8 cellular contexts compared by ENCODE assay signal in the genomic region with DNA sequence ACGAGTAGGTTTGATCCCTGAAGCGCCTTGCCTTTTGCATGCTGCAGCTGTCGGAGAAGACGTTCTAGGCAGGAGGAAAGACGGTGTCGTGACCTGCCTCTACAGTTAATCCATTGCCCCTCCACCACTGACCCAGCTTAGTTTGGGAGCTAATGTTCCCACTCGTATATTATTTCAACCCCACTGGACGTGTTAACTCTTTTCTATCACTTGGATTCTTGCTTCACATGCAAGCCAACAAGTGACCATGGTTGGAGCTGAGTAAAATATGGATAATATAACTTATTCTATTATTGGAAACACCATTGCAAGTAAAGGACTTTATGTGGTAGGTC. TPM values are rescaled to one million over a fixed set of nuclear protein-coding genes. Genes with fewer than 3 reads are reported as not detected.
DNase-seq lines count a peak whose midpoint lies in the region; ATAC-seq and TF ChIP-seq lines count a peak whose summit lies in the region.

No MANE protein-coding gene starts in this region.

- POLR2A ChIA-PET in HCT116 (lab: Charles Lee): interaction anchor here (1.9 kb wide), 1 partner anchor 14 kb away, joined by 5 read pairs; a partner anchor contains a TSS
- POLR2A ChIA-PET in activated CD8-positive, alpha-beta T cell treated with anti-CD3 and anti-CD28 coated beads, Interleukin-2, amount 10 ng/mL, durations not matched to agents 7 days and 5 days (lab: Charles Lee): interaction anchor here (0.7 to 1.2 kb wide), 3 partner anchors 10 to 20 kb away, joined by 3 read pairs; no protein-coding TSS in a partner anchor

- CTCF ChIA-PET in HCT116 (lab: Charles Lee): interaction anchor here (0.7 to 2.4 kb wide), 3 partner anchors 46 to 153 kb away, joined by 3 to 10 read pairs (median 3); no protein-coding TSS in a partner anchor
- CTCF ChIA-PET in activated CD8-positive, alpha-beta T cell treated with anti-CD3 and anti-CD28 coated beads, Interleukin-2, amount 10 ng/mL, durations not matched to agents 7 days and 5 days (lab: Charles Lee): interaction anchor here (0.8 to 3.0 kb wide), 9 partner anchors 10 to 153 kb away, joined by 3 to 15 read pairs (median 4); no protein-coding TSS in a partner anchor

- peak overlapping the region; percentile 97 for H3K4me3 Mint-ChIP-seq in activated CD8-positive, alpha-beta T cell treated with anti-CD3 and anti-CD28 coated beads, Interleukin-2, amount 10 ng/mL, durations not matched to agents 7 days and 5 days
- peak overlapping the region; percentile 91 for H3K4me3 Mint-ChIP-seq in stimulated activated effector memory CD8-positive, alpha-beta T cell treated with anti-CD3 and anti-CD28 coated beads, Interleukin-12 subunit alpha, Interleukin-12 subunit beta, amount 100 ng/mL, for 72 hours

- H3K79me2 ChIP-seq in HCT116 (ENCODE audit: insufficient read depth, low read length): peaks cover 29% of the 10 kb centered on the region; the same call in 1 of the 2 replicates

- ATAC-seq in HCT116 (no peak), HG03442 (IDR thresholded peaks at IDR 0.05; ENCODE audit: unreplicated experiment) (no peak)
- ATAC-seq in activated CD8-positive, alpha-beta T cell treated with anti-CD3 and anti-CD28 coated beads, Interleukin-2, amount 10 ng/mL, durations not matched to agents 7 days and 5 days: no peak
- ATAC-seq in stimulated activated effector memory CD8-positive, alpha-beta T cell treated with anti-CD3 and anti-CD28 coated beads, Interleukin-12 subunit alpha, Interleukin-12 subunit beta, amount 100 ng/mL, for 72 hours: no peak

- H3K9me3 Mint-ChIP-seq in activated CD8-positive, alpha-beta T cell treated with anti-CD3 and anti-CD28 coated beads, Interleukin-2, amount 10 ng/mL, durations not matched to agents 7 days and 5 days (ENCODE audit: insufficient read depth): no peaks in the 10 kb centered on the region
- H3K9me3 Mint-ChIP-seq in stimulated activated effector memory CD8-positive, alpha-beta T cell treated with anti-CD3 and anti-CD28 coated beads, Interleukin-12 subunit alpha, Interleukin-12 subunit beta, amount 100 ng/mL, for 72 hours: no peaks in the 10 kb centered on the region

- no peak for TF ChIP-seq RAD21 in HCT116 (IDR thresholded peaks at IDR 0.05; ENCODE audit: low read depth)

- peaks cover 5 to 31% of the 10 kb centered on the region in 2 experiments; a peak in 2 of 4 replicates for H3K4me1 ChIP-seq in HCT116 (ENCODE audit: control insufficient read depth in 1 of 2, insufficient read depth in 2 of 2, low read length in 2 of 2)

- RAD21 ChIA-PET in HCT116 (lab: Charles Lee; ENCODE audit: low non-redundant PET in 1 of 2, low total read pairs in 2 of 2, uncharacterized antibody in 2 of 2, unreplicated experiment in 2 of 2): no interaction called here

- H3K36me3 ChIP-seq in HCT116 (ENCODE audit: control insufficient read depth in 1 of 2, insufficient read depth in 2 of 2, low read length in 2 of 2): no peaks in the 10 kb centered on the region

- peak overlapping the region; percentile 66 for H3K27ac ChIP-seq in HCT116 (ENCODE audit: low read depth, low read length)

- H3K27me3 ChIP-seq in HCT116 (ENCODE audit: insufficient read depth, low read length): no peaks in the 10 kb centered on the region

- H3K9ac ChIP-seq in HCT116 (ENCODE audit: low read length): peak overlapping the region; percentile 79

- H3K36me3 Mint-ChIP-seq in activated CD8-positive, alpha-beta T cell treated with anti-CD3 and anti-CD28 coated beads, Interleukin-2, amount 10 ng/mL, durations not matched to agents 7 days and 5 days (ENCODE audit: low read depth): peaks cover 22% of the 10 kb centered on the region
- peaks cover under 1% of the 10 kb centered on the region for H3K36me3 Mint-ChIP-seq in stimulated activated effector memory CD8-positive, alpha-beta T cell treated with anti-CD3 and anti-CD28 coated beads, Interleukin-12 subunit alpha, Interleukin-12 subunit beta, amount 100 ng/mL, for 72 hours

- BruUV-seq in HCT116 (replicated peaks; lab: Mats Ljungman, UMichigan): no TSS peak

- TF ChIP-seq POLR2A in HCT116 (IDR thresholded peaks at IDR 0.05; ENCODE audit: borderline replicate concordance, extremely low read depth, insufficient read depth, insufficient read length): no peak

- H3K9me2 ChIP-seq in HCT116 (ENCODE audit: insufficient read depth): no peaks in the 10 kb centered on the region

- H2AFZ ChIP-seq in HCT116 (ENCODE audit: low read depth, low read length, poor library complexity, severe bottlenecking): peak overlapping the region; percentile 85

- peak overlapping the region; percentile 89 for H3K4me2 ChIP-seq in HCT116 (ENCODE audit: low read length)

- no peaks in the 10 kb centered on the region for H3K9me3 ChIP-seq in HCT116 (ENCODE audit: control insufficient read depth in 1 of 2, insufficient read depth in 1 of 2, low read depth in 1 of 2, low read length in 2 of 2)

- no peak for TF ChIP-seq CTCF in HCT116 (IDR thresholded peaks at IDR 0.05 in 2 of 3, conservative IDR thresholded peaks at IDR 0.05 in 1 of 3; ENCODE audit: borderline replicate concordance in 1 of 3, insufficient read depth in 1 of 3, low read depth in 2 of 3, low read length in 2 of 3)

- H3K27me3 Mint-ChIP-seq in activated CD8-positive, alpha-beta T cell treated with anti-CD3 and anti-CD28 coated beads, Interleukin-2, amount 10 ng/mL, durations not matched to agents 7 days and 5 days (ENCODE audit: low read depth): peaks cover 3% of the 10 kb centered on the region

- H3K4me1 Mint-ChIP-seq in activated CD8-positive, alpha-beta T cell treated with anti-CD3 and anti-CD28 coated beads, Interleukin-2, amount 10 ng/mL, durations not matched to agents 7 days and 5 days (ENCODE audit: low read depth): peaks cover 52% of the 10 kb centered on the region
- H3K4me1 Mint-ChIP-seq in stimulated activated effector memory CD8-positive, alpha-beta T cell treated with anti-CD3 and anti-CD28 coated beads, Interleukin-12 subunit alpha, Interleukin-12 subunit beta, amount 100 ng/mL, for 72 hours: peaks cover 44% of the 10 kb centered on the region

- H4K20me1 ChIP-seq in HCT116 (ENCODE audit: insufficient read depth): no peaks in the 10 kb centered on the region

- H3K4me3 ChIP-seq in HCT116 (replicated peaks in 1 of 2; ENCODE audit: low read depth in 1 of 2, low read length in 2 of 2) (peak overlapping the region; percentile 85 to 91), iPS-11a (ENCODE audit: low read depth, low read length) (peak overlapping the region; percentile 89)

- H3K27ac Mint-ChIP-seq in activated CD8-positive, alpha-beta T cell treated with anti-CD3 and anti-CD28 coated beads, Interleukin-2, amount 10 ng/mL, durations not matched to agents 7 days and 5 days: peak overlapping the region; percentile 99
- peak overlapping the region; percentile 93 for H3K27ac Mint-ChIP-seq in stimulated activated effector memory CD8-positive, alpha-beta T cell treated with anti-CD3 and anti-CD28 coated beads, Interleukin-12 subunit alpha, Interleukin-12 subunit beta, amount 100 ng/mL, for 72 hours

- DNase-seq in HCT116 (ENCODE audit: low read depth, low spot score): no peak
- no peak for DNase-seq in activated CD8-positive, alpha-beta T cell treated with anti-CD3 and anti-CD28 coated beads, Interleukin-2, amount 10 ng/mL, durations not matched to agents 7 days and 5 days
- no peak for DNase-seq in stimulated activated effector memory CD8-positive, alpha-beta T cell treated with anti-CD3 and anti-CD28 coated beads, Interleukin-12 subunit alpha, Interleukin-12 subunit beta, amount 100 ng/mL, for 72 hours (ENCODE audit: low spot score in 2 of 2)
- DNase-seq in NCI-H2171 treated with DMSO at 0.1 percent for 48 hours (lab: John Stamatoyannopoulos, UW): no peak
- DNase-seq in activated gamma-delta T cell (lab: John Stamatoyannopoulos, UW): no peak
- DNase-seq in activated CD4-positive, CD25-positive, alpha-beta regulatory T cell (lab: John Stamatoyannopoulos, UW): no peak

- intact Hi-C loops in HCT116 (cut with micrococcal nuclease): loop anchor here (2.0 kb wide), 1 partner anchor 77 kb away; a partner anchor contains a TSS

TF ChIP-seq in HCT116, 20 proteins besides CTCF, POLR2A, EP300 and RAD21:
- no peak for TF ChIP-seq ELF1 (IDR thresholded peaks at IDR 0.05; ENCODE audit: borderline replicate concordance, low read depth)
- TF ChIP-seq, protein P1, sequence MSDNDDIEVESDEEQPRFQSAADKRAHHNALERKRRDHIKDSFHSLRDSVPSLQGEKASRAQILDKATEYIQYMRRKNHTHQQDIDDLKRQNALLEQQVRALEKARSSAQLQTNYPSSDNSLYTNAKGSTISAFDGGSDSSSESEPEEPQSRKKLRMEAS (IDR thresholded peaks at IDR 0.05): no peak
- no peak for TF ChIP-seq EZH2 (IDR thresholded peaks at IDR 0.05)
- TF ChIP-seq, protein P2, sequence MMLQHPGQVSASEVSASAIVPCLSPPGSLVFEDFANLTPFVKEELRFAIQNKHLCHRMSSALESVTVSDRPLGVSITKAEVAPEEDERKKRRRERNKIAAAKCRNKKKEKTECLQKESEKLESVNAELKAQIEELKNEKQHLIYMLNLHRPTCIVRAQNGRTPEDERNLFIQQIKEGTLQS (IDR thresholded peaks at IDR 0.05): no peak
- TF ChIP-seq CEBPB (IDR thresholded peaks at IDR 0.05; ENCODE audit: low read depth): no peak

RNA-seq across cellular contexts. Expression of a gene that starts 0.7 kb away (rescaled TPM):
- 151 TPM for total RNA-seq in HCT116 (2021; ENCODE audit: unreplicated experiment)
- 157 and 161 TPM in 2 replicates for polyA plus RNA-seq in HCT116 (2012)
- 100 to 1,000 TPM; 152 to 167 TPM for total RNA-seq in activated CD8-positive, alpha-beta T cell treated with anti-CD3 and anti-CD28 coated beads, Interleukin-2, amount 10 ng/mL, durations not matched to agents 7 days and 5 days

RNA-seq across cellular contexts. Expression of a gene that starts 14.5 kb away (rescaled TPM):
- 0.79 TPM for total RNA-seq in HCT116 (2021; ENCODE audit: unreplicated experiment)
- polyA plus RNA-seq in HCT116 (2012): 0.45 and 0.86 TPM in 2 replicates
- total RNA-seq in activated CD8-positive, alpha-beta T cell treated with anti-CD3 and anti-CD28 coated beads, Interleukin-2, amount 10 ng/mL, durations not matched to agents 7 days and 5 days: not detected
